Comparison of ENCODE assay signal across 11 cellular contexts in the genomic region with DNA sequence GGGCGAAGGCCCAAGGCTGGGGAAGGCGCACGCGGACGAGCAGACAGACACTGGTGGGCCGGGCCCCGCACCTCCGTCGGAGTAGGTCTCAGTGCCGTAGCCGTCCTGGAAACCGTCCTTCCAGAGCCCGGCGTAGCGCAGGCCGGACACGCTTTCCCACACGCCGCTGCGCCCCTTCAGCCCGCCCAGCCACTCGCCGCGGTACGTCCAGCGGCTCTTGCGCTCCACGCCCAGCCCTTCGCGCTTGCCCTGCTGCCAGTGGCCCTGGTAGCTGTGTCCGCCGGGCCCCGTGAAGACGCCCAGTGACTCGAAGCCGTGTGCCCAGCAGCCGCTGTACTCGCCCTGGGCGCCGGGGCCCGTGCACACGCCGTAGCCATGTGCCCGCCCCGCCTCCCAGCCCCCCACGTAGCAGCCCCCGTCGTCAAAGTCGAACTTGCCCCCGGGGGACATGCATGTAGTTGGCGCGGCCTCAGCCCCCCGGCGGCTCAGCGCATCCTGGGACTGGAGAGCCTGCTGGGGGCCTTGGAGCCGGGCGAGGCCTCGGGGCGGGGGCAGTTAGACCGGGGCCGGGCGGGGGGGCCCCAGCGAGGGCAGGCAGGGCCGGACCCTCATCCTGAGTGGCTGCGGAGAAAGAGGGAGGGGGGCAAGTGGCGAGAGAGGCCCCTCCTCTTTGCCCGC.
A peak's percentile ranks its signal among the peaks of the same experiment; 100 is the strongest.
DNase-seq lines count a peak whose midpoint lies in the region; ATAC-seq lines count a peak whose summit lies in the region.
"Had no signal": no experiment of that assay in that cellular context is flagged by ENCODE, and none has a peak within 500 bp of the region (broad histone marks: within the 10 kb centered on the region; RNA-seq: fewer than 3 reads in every experiment).

No MANE protein-coding gene starts in this region.

- no peaks in the 10 kb centered on the region for H3K9me3 Mint-ChIP-seq in stimulated activated naive CD8-positive, alpha-beta T cell treated with anti-CD3 and anti-CD28 coated beads, Interleukin-15, amount 100 ng/mL, for 72 hours
- H3K9me3 Mint-ChIP-seq: HFFc6 had no signal

- H3K9ac ChIP-seq in adipocyte (ENCODE audit: low read length) (no peak overlapping the region), iPS-20b (ENCODE audit: low read depth, low read length) (no peak overlapping the region; the same call in 1 of the 2 replicates)

- H3K27ac Mint-ChIP-seq in stimulated activated naive CD8-positive, alpha-beta T cell treated with anti-CD3 and anti-CD28 coated beads, Interleukin-15, amount 100 ng/mL, for 72 hours = no peak overlapping the region
- H3K27ac Mint-ChIP-seq: HFFc6 had no signal

- peaks cover 77% of the 10 kb centered on the region for H3K27me3 Mint-ChIP-seq in stimulated activated naive CD8-positive, alpha-beta T cell treated with anti-CD3 and anti-CD28 coated beads, Interleukin-15, amount 100 ng/mL, for 72 hours

- H3K36me3 ChIP-seq in adipocyte (ENCODE audit: control insufficient read depth, insufficient read depth, low read length, severe bottlenecking) (no peaks in the 10 kb centered on the region), iPS-20b (ENCODE audit: insufficient read depth, low read depth, low read length) (no peaks in the 10 kb centered on the region; the same call in 1 of the 2 replicates)

- H3K4me3 ChIP-seq in adipocyte (ENCODE audit: low read length) (no peak overlapping the region), iPS-20b (ENCODE audit: low read length) (peak overlapping the region; percentile 78; the same call in 1 of the 2 replicates)

- H3K9me3 ChIP-seq in adipocyte (ENCODE audit: control insufficient read depth, low read length) = no peaks in the 10 kb centered on the region
- no peaks in the 10 kb centered on the region for H3K9me3 ChIP-seq in iPS-20b (ENCODE audit: insufficient read depth, low read depth, low read length)

- ATAC-seq in stimulated activated naive CD8-positive, alpha-beta T cell treated with anti-CD3 and anti-CD28 coated beads, Interleukin-15, amount 100 ng/mL, for 72 hours = peak; percentile 39
- no peak for ATAC-seq in HG03520 (IDR thresholded peaks at IDR 0.05; ENCODE audit: unreplicated experiment)

- peaks cover 37% of the 10 kb centered on the region for H3K4me1 Mint-ChIP-seq in stimulated activated naive CD8-positive, alpha-beta T cell treated with anti-CD3 and anti-CD28 coated beads, Interleukin-15, amount 100 ng/mL, for 72 hours

- no peak overlapping the region for H3K27ac ChIP-seq in iPS-20b (ENCODE audit: low read length)

- H3K4me3 Mint-ChIP-seq in stimulated activated naive CD8-positive, alpha-beta T cell treated with anti-CD3 and anti-CD28 coated beads, Interleukin-15, amount 100 ng/mL, for 72 hours = peak overlapping the region; percentile 79 to 82
- H3K4me3 Mint-ChIP-seq: HFFc6 had no signal

- H3K4me1 ChIP-seq in adipocyte (ENCODE audit: control insufficient read depth, insufficient read depth, low read length) = no peaks in the 10 kb centered on the region
- peaks cover 7% of the 10 kb centered on the region; the same call in 1 of the 2 replicates for H3K4me1 ChIP-seq in iPS-20b (ENCODE audit: insufficient read depth, low read length)

- peaks cover 42% of the 10 kb centered on the region for H3K27me3 ChIP-seq in adipocyte (replicated peaks; ENCODE audit: control insufficient read depth, insufficient read depth, low read length)
- H3K27me3 ChIP-seq in iPS-20b (ENCODE audit: insufficient read depth, low read length) = peaks cover 63% of the 10 kb centered on the region

- DNase-seq in NCI-H1092 treated with DMSO at 0.1 percent for 48 hours (lab: John Stamatoyannopoulos, UW) = peak; percentile 11
- no peak for DNase-seq in NCI-H1092 (lab: John Stamatoyannopoulos, UW)
- DNase-seq in adipocyte (ENCODE audit: low read depth) = peak; percentile 15
- peak in 1 of 2 donors; percentile 13 for DNase-seq in stimulated activated naive CD8-positive, alpha-beta T cell treated with anti-CD3 and anti-CD28 coated beads, Interleukin-15, amount 100 ng/mL, for 72 hours
- DNase-seq in NCI-H2107 treated with DMSO at 0.1 percent for 48 hours (lab: John Stamatoyannopoulos, UW; ENCODE audit: unreplicated experiment) = no peak
- no peak for DNase-seq in cerebellar nuclear complex (lab: John Stamatoyannopoulos, UW)
- DNase-seq: ACHN; HFFc6; stimulated activated CD4-positive, alpha-beta T cell treated with anti-CD3 and anti-CD28 coated beads, Interleukin-12 subunit alpha, Interleukin-12 subunit beta, amount 100 ng/mL, for 4 hours had no signal

Comparison
In these comparisons a context has a peak if more than half of its experiments do, and no peak if none do; other contexts are left out.
1. DNase-seq: peak in NCI-H1092 treated with DMSO at 0.1 percent for 48 hours (single experiment) and adipocyte (single experiment); none in NCI-H1092 (single experiment), NCI-H2107 treated with DMSO at 0.1 percent for 48 hours (single experiment) and cerebellar nuclear complex (0 of 2).